8 cellular contexts compared by ENCODE assay signal in genomic region chr5:1522601-1523479, GRCh38. TPM values are rescaled to one million over a fixed set of nuclear protein-coding genes. Genes with fewer than 3 reads are reported as not detected.
DNase-seq lines count a peak whose midpoint lies in the region; ATAC-seq, FAIRE-seq and TF ChIP-seq lines count a peak whose summit lies in the region.

No MANE protein-coding gene starts in this region.

- no peaks in the 10 kb centered on the region for H3K9me3 ChIP-seq in GM12878 (replicated peaks; ENCODE audit: control insufficient read depth, insufficient read depth, low read length)

- H3K27ac ChIP-seq in GM12878 (ENCODE audit: control insufficient read depth, insufficient read depth) = peak overlapping the region; percentile 78

- TF ChIP-seq CTCF in LNCaP clone FGC (IDR thresholded peaks at IDR 0.05; ENCODE audit: control insufficient read depth, extremely low read depth, insufficient read depth) = no peak
- no peak for TF ChIP-seq CTCF in GM12878 (IDR thresholded peaks at IDR 0.05 in 2 of 3, conservative IDR thresholded peaks at IDR 0.05 in 1 of 3; ENCODE audit: control insufficient read depth in 2 of 3, extremely low read depth in 1 of 3, insufficient read depth in 1 of 3, low read depth in 3 of 3, low read length in 3 of 3)
- TF ChIP-seq CTCF in kidney epithelial cell (IDR thresholded peaks at IDR 0.05; ENCODE audit: insufficient read depth, low read length, poor library complexity, severe bottlenecking) = no peak

- peak; percentile 18 for ATAC-seq in GM12878
- peak; percentile 1 for ATAC-seq in stimulated activated memory B cell treated with anti-CD40 and anti-IgM and Interleukin-4, amounts not matched to agents 10 μg/mL and 1 μg/mL and 100 μg/mL, for 72 hours

- H3K4me1 ChIP-seq in GM12878 (ENCODE audit: control insufficient read depth, insufficient read depth, low read length) = peaks cover 16% of the 10 kb centered on the region

- peaks cover 65% of the 10 kb centered on the region for H3K4me1 Mint-ChIP-seq in stimulated activated memory B cell treated with anti-CD40 and anti-IgM and Interleukin-4, amounts not matched to agents 10 μg/mL and 1 μg/mL and 100 μg/mL, for 72 hours

- no peaks in the 10 kb centered on the region for H3K27me3 Mint-ChIP-seq in stimulated activated memory B cell treated with anti-CD40 and anti-IgM and Interleukin-4, amounts not matched to agents 10 μg/mL and 1 μg/mL and 100 μg/mL, for 72 hours

- H3K36me3 ChIP-seq in GM12878 (ENCODE audit: control insufficient read depth in 2 of 2, insufficient read depth in 2 of 2, low read length in 1 of 2) (peaks cover 9 to 20% of the 10 kb centered on the region in 2 experiments), kidney epithelial cell (ENCODE audit: control insufficient read depth, insufficient read depth, low read length) (peaks cover 2% of the 10 kb centered on the region)

- peaks cover 50% of the 10 kb centered on the region for H3K79me2 ChIP-seq in GM12878 (ENCODE audit: control insufficient read depth, insufficient read depth, low read length)

- H3K4me2 ChIP-seq in GM12878 (ENCODE audit: control insufficient read depth, insufficient read depth) = peak overlapping the region; percentile 94

- BruUV-seq in GM12878 (replicated peaks; lab: Mats Ljungman, UMichigan) = TSS peak; percentile 66

- no peaks in the 10 kb centered on the region for H3K9me3 Mint-ChIP-seq in stimulated activated memory B cell treated with anti-CD40 and anti-IgM and Interleukin-4, amounts not matched to agents 10 μg/mL and 1 μg/mL and 100 μg/mL, for 72 hours

- H3K27me3 ChIP-seq in GM12878 (replicated peaks in 1 of 2; ENCODE audit: control insufficient read depth in 2 of 2, insufficient read depth in 2 of 2, low read length in 1 of 2) (no peaks in the 10 kb centered on the region), kidney epithelial cell (ENCODE audit: control insufficient read depth, insufficient read depth, low read length) (no peaks in the 10 kb centered on the region)

- TF ChIP-seq EP300 in GM12878 (IDR thresholded peaks at IDR 0.05; ENCODE audit: borderline replicate concordance in 1 of 2, control insufficient read depth in 1 of 2, low read depth in 2 of 2, low read length in 2 of 2) = no peak

- RAD21 ChIA-PET in GM12878 (lab: Charles Lee; ENCODE audit: unreplicated experiment) = interaction anchor here (0.8 to 2.6 kb wide), 10 partner anchors 14 to 71 kb away, joined by 3 to 13 read pairs (median 4); no protein-coding TSS in a partner anchor

- no peak overlapping the region for H2AFZ ChIP-seq in GM12878 (ENCODE audit: control insufficient read depth, low read depth, low read length)

- CTCF ChIA-PET in GM12878 (lab: Yijun Ruan, JAX) = interaction anchor here (0.6 to 1.8 kb wide), 4 partner anchors 9 to 122 kb away, joined by 3 to 5 read pairs (median 4); no protein-coding TSS in a partner anchor

- peak overlapping the region; percentile 63 for H3K4me3 ChIP-seq in LNCaP clone FGC (ENCODE audit: low read depth, low read length)
- peak overlapping the region; percentile 88 for H3K4me3 ChIP-seq in GM12878
- peak overlapping the region; percentile 71 for H3K4me3 ChIP-seq in kidney epithelial cell (ENCODE audit: low read depth, low read length)

- in situ Hi-C loops in GM12878 (cut with MboI) = no loop called here

- under 1% methylated on average over 40 of the region's 63 CpGs for WGBS in GM12878 (ENCODE audit: insufficient coverage, insufficient replicate concordance, low lambda C conversion rate, missing lambda C conversion rate)

- SMC1A ChIA-PET in GM12878 (lab: Charles Lee; ENCODE audit: uncharacterized antibody, unreplicated experiment) = interaction anchor here (0.7 to 2.8 kb wide), 5 partner anchors 13 to 33 kb away, joined by 3 to 23 read pairs (median 8); no protein-coding TSS in a partner anchor

- H4K20me1 ChIP-seq in GM12878 (ENCODE audit: control insufficient read depth, insufficient read depth) = no peaks in the 10 kb centered on the region; the same call in 1 of the 2 replicates

- H3K4me3 Mint-ChIP-seq in stimulated activated memory B cell treated with anti-CD40 and anti-IgM and Interleukin-4, amounts not matched to agents 10 μg/mL and 1 μg/mL and 100 μg/mL, for 72 hours = peak overlapping the region; percentile 87

- FAIRE-seq in GM12878 (lab: Jason Lieb, UNC) = no peak

- H3K27ac Mint-ChIP-seq in stimulated activated memory B cell treated with anti-CD40 and anti-IgM and Interleukin-4, amounts not matched to agents 10 μg/mL and 1 μg/mL and 100 μg/mL, for 72 hours = peak overlapping the region; percentile 84

- intact Hi-C loops in GM12878 (cut with micrococcal nuclease; ENCODE audit: unreplicated experiment) = loop anchor here (2.0 to 5.0 kb wide), 2 partner anchors 20 to 36 kb away; no protein-coding TSS in a partner anchor

- DNase-seq in DMS 273 (lab: John Stamatoyannopoulos, UW; ENCODE audit: unreplicated experiment) = peak; percentile 61
- no peak for DNase-seq in DMS 273 treated with DMSO at 0.1 percent for 48 hours (lab: John Stamatoyannopoulos, UW)
- no peak for DNase-seq in LNCaP clone FGC (ENCODE audit: low read depth)
- no peak for DNase-seq in GM12878 (ENCODE audit: low read depth, low spot score)
- no peak for DNase-seq in kidney epithelial cell (ENCODE audit: low read depth)
- no peak for DNase-seq in central memory CD4-positive, alpha-beta T cell
- DNase-seq in MV-4-11 (lab: John Stamatoyannopoulos, UW) = no peak

- no peak; the same call in 1 of the 2 replicates for TF ChIP-seq POLR2A in GM12878 (IDR thresholded peaks at IDR 0.05; ENCODE audit: low read depth, low read length)

- H3K9ac ChIP-seq in GM12878 (ENCODE audit: control insufficient read depth, insufficient read depth, low read length) = peak overlapping the region; percentile 76

- POLR2A ChIA-PET in GM12878 (lab: Charles Lee) = interaction anchor here (0.8 to 4.3 kb wide), 10 partner anchors 13 to 41 kb away, joined by 3 to 29 read pairs (median 5); no protein-coding TSS in a partner anchor

- peaks cover 24% of the 10 kb centered on the region for H3K36me3 Mint-ChIP-seq in stimulated activated memory B cell treated with anti-CD40 and anti-IgM and Interleukin-4, amounts not matched to agents 10 μg/mL and 1 μg/mL and 100 μg/mL, for 72 hours

- no peak for TF ChIP-seq RAD21 in GM12878 (IDR thresholded peaks at IDR 0.05; ENCODE audit: insufficient read depth, low read depth, low read length)

TF ChIP-seq in GM12878, 131 proteins besides CTCF, POLR2A, EP300 and RAD21 (continues in another document):
- no peak for TF ChIP-seq RELB (IDR thresholded peaks at IDR 0.05; ENCODE audit: low read depth)
- 0 out of 2 replicates have a peak, but pooled peaks have one; percentile 32 for TF ChIP-seq NKRF (conservative IDR thresholded peaks at IDR 0.05)
- TF ChIP-seq NRF1 (conservative IDR thresholded peaks at IDR 0.05; ENCODE audit: low read depth, low read length) = no peak
- no peak for TF ChIP-seq TARDBP (IDR thresholded peaks at IDR 0.05; ENCODE audit: borderline replicate concordance)
- TF ChIP-seq LARP7 (IDR thresholded peaks at IDR 0.05) = peak; percentile 46; the same call in 1 of the 2 replicates
- TF ChIP-seq MXI1 (IDR thresholded peaks at IDR 0.05; ENCODE audit: low read depth, low read length) = 0 out of 2 replicates have a peak, but pooled peaks have one; percentile 1
- no peak for TF ChIP-seq MEF2A (IDR thresholded peaks at IDR 0.05; ENCODE audit: insufficient read depth, low read depth, low read length)

RNA-seq across cellular contexts. Expression of gene LPCAT1, which starts 0.9 kb away (rescaled TPM):
- 365 and 373 TPM in 2 replicates for total RNA-seq in GM12878 (2013; cell fraction: nucleolus; rRNA removed)
- total RNA-seq in GM12878 (2014; rRNA removed) (67.6 and 74.7 TPM in 2 replicates), GM12878 (2014; rRNA removed; fragmentation: Illumina TruSeq; extraction: Trizol) (58.9 and 59.4 TPM in 2 replicates), GM12878 (2021) (109 TPM in 2 replicates), kidney epithelial cell (80.9 and 87.6 TPM in 2 replicates)
- 26.1 TPM for polyA plus RNA-seq in GM12878 (2011; ENCODE audit: low read depth)
- polyA plus RNA-seq in GM12878 (2011; rRNA removed) (63.6 and 70.6 TPM in 2 replicates), GM12878 (2014; fragmentation: Illumina TruSeq; extraction: Trizol) (84.5 and 93.5 TPM in 2 replicates), GM12878 (2014; fragmentation: Nextera tagmentation; extraction: Ambion mirVana) (1 to 10 TPM; 2.3 to 7.0 TPM), GM12878 (2014; rRNA removed) (94.1 and 94.8 TPM in 2 replicates), GM12878 (2016; fragmentation: Nextera tagmentation; extraction: Ambion mirVana) (10 to 100 TPM; 60.2 to 82.4 TPM)
- polyA plus RNA-seq in GM12878 (2011; cell fraction: cytosol; rRNA removed) = 70.3 and 92.5 TPM in 2 replicates
- 197 and 246 TPM in 2 replicates for polyA plus RNA-seq in GM12878 (2011; cell fraction: nucleus; rRNA removed)
- 41.3 and 58.7 TPM in 2 replicates for polyA plus RNA-seq in GM12878 (2012)
- polyA minus RNA-seq in GM12878 (2011; rRNA and poly(A)+ RNA removed) = 43.1 and 54.4 TPM in 2 replicates
- polyA minus RNA-seq in GM12878 (2011; cell fraction: cytosol; rRNA and poly(A)+ RNA removed) = 25.0 and 34.6 TPM in 2 replicates
- 71.8 and 93.6 TPM in 2 replicates for polyA minus RNA-seq in GM12878 (2011; cell fraction: nucleus; rRNA and poly(A)+ RNA removed)
